8 cellular contexts compared by ENCODE assay signal in genomic region chr5:113336975-113337374, GRCh38.
A peak's percentile ranks its signal among the peaks of the same experiment; 100 is the strongest.
DNase-seq lines count a peak whose midpoint lies in the region; FAIRE-seq and TF ChIP-seq lines count a peak whose summit lies in the region.

No MANE protein-coding gene starts in this region.

- intact Hi-C loops in activated naive CD4-positive, alpha-beta T cell treated with anti-CD3 and anti-CD28 coated beads for 36 hours (cut with micrococcal nuclease) = loop anchor here (2.0 to 10.0 kb wide), 2 partner anchors 42 to 632 kb away; no protein-coding TSS in a partner anchor

- no peak overlapping the region for H3K4me3 ChIP-seq in WERI-Rb-1 (ENCODE audit: low read depth, low read length)

- no peaks in the 10 kb centered on the region for H3K9me3 Mint-ChIP-seq in activated CD4-positive, alpha-beta T cell treated with anti-CD3 and anti-CD28 coated beads, Interleukin-2, amount 10 ng/mL, durations not matched to agents 7 days and 5 days
- H3K9me3 Mint-ChIP-seq in activated naive CD4-positive, alpha-beta T cell treated with anti-CD3 and anti-CD28 coated beads for 36 hours = no peaks in the 10 kb centered on the region

- CTCF ChIA-PET in activated CD4-positive, alpha-beta T cell treated with anti-CD3 and anti-CD28 coated beads, Interleukin-2, amount 10 ng/mL, durations not matched to agents 7 days and 5 days (lab: Charles Lee) = interaction anchor here (0.5 to 2.0 kb wide), 6 partner anchors 177 to 785 kb away, joined by 3 to 6 read pairs (median 4); partner anchors contain the start of gene YTHDC2
- CTCF ChIA-PET in activated naive CD4-positive, alpha-beta T cell treated with anti-CD3 and anti-CD28 coated beads for 36 hours (lab: Charles Lee) = interaction anchor here (0.5 to 5.3 kb wide), 10 partner anchors 18 to 815 kb away, joined by 3 to 30 read pairs (median 4); no protein-coding TSS in a partner anchor

- no peaks in the 10 kb centered on the region for H3K27me3 ChIP-seq in WERI-Rb-1 (ENCODE audit: insufficient read depth, low read depth, severe bottlenecking)

- H3K36me3 Mint-ChIP-seq in activated CD4-positive, alpha-beta T cell treated with anti-CD3 and anti-CD28 coated beads, Interleukin-2, amount 10 ng/mL, durations not matched to agents 7 days and 5 days (ENCODE audit: low read depth) = no peaks in the 10 kb centered on the region
- H3K36me3 Mint-ChIP-seq in activated naive CD4-positive, alpha-beta T cell treated with anti-CD3 and anti-CD28 coated beads for 36 hours (ENCODE audit: low read depth) = no peaks in the 10 kb centered on the region

- H3K4me1 Mint-ChIP-seq in activated CD4-positive, alpha-beta T cell treated with anti-CD3 and anti-CD28 coated beads, Interleukin-2, amount 10 ng/mL, durations not matched to agents 7 days and 5 days = peaks cover 12% of the 10 kb centered on the region
- H3K4me1 Mint-ChIP-seq in activated naive CD4-positive, alpha-beta T cell treated with anti-CD3 and anti-CD28 coated beads for 36 hours (ENCODE audit: low read depth) = peaks cover 6% of the 10 kb centered on the region

- POLR2A ChIA-PET in activated CD4-positive, alpha-beta T cell treated with anti-CD3 and anti-CD28 coated beads, Interleukin-2, amount 10 ng/mL, durations not matched to agents 7 days and 5 days (lab: Charles Lee) = no interaction called here

- peaks cover 15% of the 10 kb centered on the region for H3K27me3 Mint-ChIP-seq in activated CD4-positive, alpha-beta T cell treated with anti-CD3 and anti-CD28 coated beads, Interleukin-2, amount 10 ng/mL, durations not matched to agents 7 days and 5 days
- H3K27me3 Mint-ChIP-seq in activated naive CD4-positive, alpha-beta T cell treated with anti-CD3 and anti-CD28 coated beads for 36 hours (ENCODE audit: low read depth) = peaks cover 7% of the 10 kb centered on the region

- no peak for FAIRE-seq in urothelium cell line (lab: Jason Lieb, UNC)

- TF ChIP-seq CTCF in WERI-Rb-1 (IDR thresholded peaks at IDR 0.05; ENCODE audit: low read depth, low read length) = peak; percentile 73

- peak; percentile 1 for DNase-seq in GF-D8 (lab: John Stamatoyannopoulos, UW)
- DNase-seq in LoVo (ENCODE audit: low spot score) = peak; percentile 38
- DNase-seq in WERI-Rb-1 = peak; percentile 37
- peak; percentile 9 to 35 for DNase-seq in hippocampal formation (lab: John Stamatoyannopoulos, UW)
- DNase-seq in urothelium cell line (ENCODE audit: low spot score) = peak; percentile 32
- no peak for DNase-seq in activated CD4-positive, alpha-beta T cell treated with anti-CD3 and anti-CD28 coated beads, Interleukin-2, amount 10 ng/mL, durations not matched to agents 7 days and 5 days
- DNase-seq in mesenteric fat pad (ENCODE audit: low spot score) = no peak
- no peak for DNase-seq in activated naive CD4-positive, alpha-beta T cell treated with anti-CD3 and anti-CD28 coated beads for 36 hours

- H3K36me3 ChIP-seq in WERI-Rb-1 = no peaks in the 10 kb centered on the region

- H3K4me3 Mint-ChIP-seq in activated CD4-positive, alpha-beta T cell treated with anti-CD3 and anti-CD28 coated beads, Interleukin-2, amount 10 ng/mL, durations not matched to agents 7 days and 5 days = no peak overlapping the region
- no peak overlapping the region for H3K4me3 Mint-ChIP-seq in activated naive CD4-positive, alpha-beta T cell treated with anti-CD3 and anti-CD28 coated beads for 36 hours

- no peak overlapping the region for H3K27ac ChIP-seq in WERI-Rb-1

- H3K27ac Mint-ChIP-seq in activated CD4-positive, alpha-beta T cell treated with anti-CD3 and anti-CD28 coated beads, Interleukin-2, amount 10 ng/mL, durations not matched to agents 7 days and 5 days = no peak overlapping the region
- no peak overlapping the region for H3K27ac Mint-ChIP-seq in activated naive CD4-positive, alpha-beta T cell treated with anti-CD3 and anti-CD28 coated beads for 36 hours

- H3K9me3 ChIP-seq in WERI-Rb-1 (ENCODE audit: severe bottlenecking) = no peaks in the 10 kb centered on the region

Comparison
In these comparisons a context has a peak if more than half of its experiments do, and no peak if none do; other contexts are left out.
1. DNase-seq: peak in GF-D8 (single experiment), LoVo (single experiment), WERI-Rb-1 (single experiment), hippocampal formation (2 of 2) and urothelium cell line (single experiment); none in activated CD4-positive, alpha-beta T cell treated with anti-CD3 and anti-CD28 coated beads, Interleukin-2, amount 10 ng/mL, durations not matched to agents 7 days and 5 days (single experiment), mesenteric fat pad (single experiment) and activated naive CD4-positive, alpha-beta T cell treated with anti-CD3 and anti-CD28 coated beads for 36 hours (single experiment).